In genomic region chr1:113392541-113392940, GRCh38 we compare ENCODE assay signal across 3 cellular contexts.
TF ChIP-seq lines count a peak whose summit lies in the region.

No MANE protein-coding gene starts in this region.

TF ChIP-seq in SK-N-SH, 30 proteins besides CTCF, POLR2A, EP300 and RAD21 (continued from another document):
- TF ChIP-seq REST (IDR thresholded peaks at IDR 0.05; ENCODE audit: low read depth, low read length) (no peak), GATA2 (CRISPR knock-in tag; IDR thresholded peaks at IDR 0.05) (no peak)

TF ChIP-seq in SK-N-SH treated with all-trans-retinoic acid at 6 μM for 48 hours, 23 proteins besides CTCF, POLR2A, EP300 and RAD21 (continued from another document):
- TF ChIP-seq CSDC2 (CRISPR knock-in tag; IDR thresholded peaks at IDR 0.05), result no peak
- no peak for TF ChIP-seq TCF4 (CRISPR knock-in tag; IDR thresholded peaks at IDR 0.05; ENCODE audit: borderline replicate concordance)
- no peak for TF ChIP-seq ARNTL (CRISPR knock-in tag; IDR thresholded peaks at IDR 0.05; ENCODE audit: borderline replicate concordance, low read depth)
- no peak for TF ChIP-seq POU6F1 (CRISPR knock-in tag; IDR thresholded peaks at IDR 0.05; ENCODE audit: borderline replicate concordance, low read depth)
- TF ChIP-seq GLIS3 (CRISPR knock-in tag; IDR thresholded peaks at IDR 0.05), result no peak
- no peak for TF ChIP-seq ESRRG (CRISPR knock-in tag; IDR thresholded peaks at IDR 0.05)
- TF ChIP-seq, protein P1, sequence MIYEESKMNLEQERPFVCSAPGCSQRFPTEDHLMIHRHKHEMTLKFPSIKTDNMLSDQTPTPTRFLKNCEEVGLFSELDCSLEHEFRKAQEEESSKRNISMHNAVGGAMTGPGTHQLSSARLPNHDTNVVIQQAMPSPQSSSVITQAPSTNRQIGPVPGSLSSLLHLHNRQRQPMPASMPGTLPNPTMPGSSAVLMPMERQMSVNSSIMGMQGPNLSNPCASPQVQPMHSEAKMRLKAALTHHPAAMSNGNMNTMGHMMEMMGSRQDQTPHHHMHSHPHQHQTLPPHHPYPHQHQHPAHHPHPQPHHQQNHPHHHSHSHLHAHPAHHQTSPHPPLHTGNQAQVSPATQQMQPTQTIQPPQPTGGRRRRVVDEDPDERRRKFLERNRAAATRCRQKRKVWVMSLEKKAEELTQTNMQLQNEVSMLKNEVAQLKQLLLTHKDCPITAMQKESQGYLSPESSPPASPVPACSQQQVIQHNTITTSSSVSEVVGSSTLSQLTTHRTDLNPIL (CRISPR knock-in tag; IDR thresholded peaks at IDR 0.05; ENCODE audit: low read depth), result no peak
- no peak for TF ChIP-seq CSRNP3 (CRISPR knock-in tag; IDR thresholded peaks at IDR 0.05)
- no peak for TF ChIP-seq OSR1 (CRISPR knock-in tag; IDR thresholded peaks at IDR 0.05)
- no peak for TF ChIP-seq PATZ1 (CRISPR knock-in tag; IDR thresholded peaks at IDR 0.05; ENCODE audit: borderline replicate concordance)
- no peak for TF ChIP-seq ZNF8 (CRISPR knock-in tag; IDR thresholded peaks at IDR 0.05)
- no peak for TF ChIP-seq TOX (CRISPR knock-in tag; IDR thresholded peaks at IDR 0.05; ENCODE audit: borderline replicate concordance)
- TF ChIP-seq RARB (CRISPR knock-in tag; IDR thresholded peaks at IDR 0.05), result no peak
- TF ChIP-seq PPARA (CRISPR knock-in tag; IDR thresholded peaks at IDR 0.05; ENCODE audit: borderline replicate concordance), result no peak

TF ChIP-seq in K562, 482 proteins besides CTCF, POLR2A, EP300 and RAD21 (continued from another document):
- TF ChIP-seq CHD7 (IDR thresholded peaks at IDR 0.05; ENCODE audit: low read depth, low read length) (no peak), MTA2 (IDR thresholded peaks at IDR 0.05; ENCODE audit: low read depth) (no peak), RBM34 (IDR thresholded peaks at IDR 0.05; ENCODE audit: borderline replicate concordance, insufficient read depth, low read length) (no peak), STAT5A (IDR thresholded peaks at IDR 0.05; ENCODE audit: borderline replicate concordance, low read length) (no peak), PHF8 (IDR thresholded peaks at IDR 0.05; ENCODE audit: borderline replicate concordance, low read length) (no peak)
- TF ChIP-seq, protein P2, sequence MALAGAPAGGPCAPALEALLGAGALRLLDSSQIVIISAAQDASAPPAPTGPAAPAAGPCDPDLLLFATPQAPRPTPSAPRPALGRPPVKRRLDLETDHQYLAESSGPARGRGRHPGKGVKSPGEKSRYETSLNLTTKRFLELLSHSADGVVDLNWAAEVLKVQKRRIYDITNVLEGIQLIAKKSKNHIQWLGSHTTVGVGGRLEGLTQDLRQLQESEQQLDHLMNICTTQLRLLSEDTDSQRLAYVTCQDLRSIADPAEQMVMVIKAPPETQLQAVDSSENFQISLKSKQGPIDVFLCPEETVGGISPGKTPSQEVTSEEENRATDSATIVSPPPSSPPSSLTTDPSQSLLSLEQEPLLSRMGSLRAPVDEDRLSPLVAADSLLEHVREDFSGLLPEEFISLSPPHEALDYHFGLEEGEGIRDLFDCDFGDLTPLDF (CRISPR knock-in tag; IDR thresholded peaks at IDR 0.05), result no peak
- TF ChIP-seq, protein P3, sequence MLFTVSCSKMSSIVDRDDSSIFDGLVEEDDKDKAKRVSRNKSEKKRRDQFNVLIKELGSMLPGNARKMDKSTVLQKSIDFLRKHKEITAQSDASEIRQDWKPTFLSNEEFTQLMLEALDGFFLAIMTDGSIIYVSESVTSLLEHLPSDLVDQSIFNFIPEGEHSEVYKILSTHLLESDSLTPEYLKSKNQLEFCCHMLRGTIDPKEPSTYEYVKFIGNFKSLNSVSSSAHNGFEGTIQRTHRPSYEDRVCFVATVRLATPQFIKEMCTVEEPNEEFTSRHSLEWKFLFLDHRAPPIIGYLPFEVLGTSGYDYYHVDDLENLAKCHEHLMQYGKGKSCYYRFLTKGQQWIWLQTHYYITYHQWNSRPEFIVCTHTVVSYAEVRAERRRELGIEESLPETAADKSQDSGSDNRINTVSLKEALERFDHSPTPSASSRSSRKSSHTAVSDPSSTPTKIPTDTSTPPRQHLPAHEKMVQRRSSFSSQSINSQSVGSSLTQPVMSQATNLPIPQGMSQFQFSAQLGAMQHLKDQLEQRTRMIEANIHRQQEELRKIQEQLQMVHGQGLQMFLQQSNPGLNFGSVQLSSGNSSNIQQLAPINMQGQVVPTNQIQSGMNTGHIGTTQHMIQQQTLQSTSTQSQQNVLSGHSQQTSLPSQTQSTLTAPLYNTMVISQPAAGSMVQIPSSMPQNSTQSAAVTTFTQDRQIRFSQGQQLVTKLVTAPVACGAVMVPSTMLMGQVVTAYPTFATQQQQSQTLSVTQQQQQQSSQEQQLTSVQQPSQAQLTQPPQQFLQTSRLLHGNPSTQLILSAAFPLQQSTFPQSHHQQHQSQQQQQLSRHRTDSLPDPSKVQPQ (CRISPR knock-in tag; IDR thresholded peaks at IDR 0.05; ENCODE audit: borderline replicate concordance), result no peak
- TF ChIP-seq, protein P4, sequence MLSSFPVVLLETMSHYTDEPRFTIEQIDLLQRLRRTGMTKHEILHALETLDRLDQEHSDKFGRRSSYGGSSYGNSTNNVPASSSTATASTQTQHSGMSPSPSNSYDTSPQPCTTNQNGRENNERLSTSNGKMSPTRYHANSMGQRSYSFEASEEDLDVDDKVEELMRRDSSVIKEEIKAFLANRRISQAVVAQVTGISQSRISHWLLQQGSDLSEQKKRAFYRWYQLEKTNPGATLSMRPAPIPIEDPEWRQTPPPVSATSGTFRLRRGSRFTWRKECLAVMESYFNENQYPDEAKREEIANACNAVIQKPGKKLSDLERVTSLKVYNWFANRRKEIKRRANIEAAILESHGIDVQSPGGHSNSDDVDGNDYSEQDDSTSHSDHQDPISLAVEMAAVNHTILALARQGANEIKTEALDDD (IDR thresholded peaks at IDR 0.05), result 0 out of 2 replicates have a peak, but pooled peaks have one; percentile 16
TF ChIP-seq in K562: peak in this region for 2.
